In genomic region chr13:80030491-80030890, GRCh38 we compare ENCODE assay signal across 7 cellular contexts.
DNase-seq lines count a peak whose midpoint lies in the region; ATAC-seq, FAIRE-seq and TF ChIP-seq lines count a peak whose summit lies in the region.

No MANE protein-coding gene starts in this region.

- DNase-seq in MG63 = peak; percentile 48
- DNase-seq in H1 (ENCODE audit: low read depth in 1 of 2, low spot score in 2 of 2) = peak in 1 of 2 experiments; percentile 9
- no peak for DNase-seq in sciatic nerve (ENCODE audit: low spot score)
- no peak for DNase-seq in DMS79 (lab: John Stamatoyannopoulos, UW)
- DNase-seq in SKM-1 treated with dmso at 0.1 percent for 144 hours (lab: John Stamatoyannopoulos, UW; ENCODE audit: unreplicated experiment) = no peak

- no peak overlapping the region for H2AK5ac ChIP-seq in H1 (ENCODE audit: low read depth, low read length)

- H4K5ac ChIP-seq in H1 (ENCODE audit: insufficient read length, low read depth, low read length) = no peak overlapping the region

- no peak overlapping the region for H3K9ac ChIP-seq in H1 (replicated peaks in 1 of 4; ENCODE audit: extremely low read depth in 1 of 4, low read depth in 3 of 4, low read length in 3 of 4)

- H2BK15ac ChIP-seq in H1 (ENCODE audit: low read length) = no peak overlapping the region

- no peak overlapping the region for H2BK12ac ChIP-seq in H1 (ENCODE audit: low read depth, low read length)

- POLR2A ChIA-PET in H1 (lab: Charles Lee; ENCODE audit: partially characterized antibody) = no interaction called here

- H3K56ac ChIP-seq in H1 (replicated peaks; ENCODE audit: insufficient read length, low read depth, low read length) = no peak overlapping the region

- FAIRE-seq in H1 (lab: Jason Lieb, UNC) = peak; percentile 62

- CTCF ChIA-PET in H1 (lab: Charles Lee; ENCODE audit: partially characterized antibody) = interaction anchor here (1.2 to 1.3 kb wide), 2 partner anchors 41 to 309 kb away, joined by 3 read pairs; no protein-coding TSS in a partner anchor

- no peaks in the 10 kb centered on the region for H3K4me1 ChIP-seq in H1 (replicated peaks in 1 of 4; ENCODE audit: control insufficient read depth in 3 of 4, insufficient read depth in 4 of 4, low read length in 3 of 4)

- ATAC-seq in GM19351 (IDR thresholded peaks at IDR 0.05; ENCODE audit: unreplicated experiment) (peak; percentile 48), sciatic nerve (peak; percentile 68), GM19455 (IDR thresholded peaks at IDR 0.05; ENCODE audit: unreplicated experiment) (no peak)

- H3K18ac ChIP-seq in H1 (ENCODE audit: extremely low read depth, low read length) = no peak overlapping the region

- H3K4ac ChIP-seq in H1 (replicated peaks; ENCODE audit: insufficient read length, low read depth, low read length) = no peak overlapping the region

- TF ChIP-seq RAD21 in H1 (IDR thresholded peaks at IDR 0.05 in 1 of 2, conservative IDR thresholded peaks at IDR 0.05 in 1 of 2; ENCODE audit: low read depth in 2 of 2, low read length in 2 of 2) = peak; percentile 60 to 71

- H3K27me3 ChIP-seq in MG63 (no peaks in the 10 kb centered on the region), H1 (replicated peaks in 1 of 4; ENCODE audit: control insufficient read depth in 3 of 4, extremely low read depth in 1 of 4, insufficient read depth in 3 of 4, low read length in 3 of 4) (no peaks in the 10 kb centered on the region)

- H2AFZ ChIP-seq in H1 (ENCODE audit: low read length) = peak overlapping the region; percentile 89; the same call in 1 of the 2 replicates

- H3K27ac ChIP-seq in H1 (ENCODE audit: low read depth, low read length) = no peak overlapping the region

- no peak for TF ChIP-seq POLR2A in H1 (IDR thresholded peaks at IDR 0.05; ENCODE audit: control extremely low read depth in 1 of 2, low read depth in 2 of 2, low read length in 2 of 2)

- no peaks in the 10 kb centered on the region for H3K9me3 ChIP-seq in MG63
- H3K9me3 ChIP-seq in H1 (ENCODE audit: insufficient read depth in 2 of 2, low read depth in 1 of 2, low read length in 1 of 2) = no peaks in the 10 kb centered on the region

- H2BK20ac ChIP-seq in H1 (ENCODE audit: low read length) = no peak overlapping the region

- intact Hi-C loops in sciatic nerve (cut with DNase I) = no loop called here

- WGBS in H1 (ENCODE audit: extremely low coverage in 1 of 2, insufficient coverage in 1 of 2, insufficient read length in 1 of 2, insufficient replicate concordance in 2 of 2, low coverage in 1 of 2, low lambda C conversion rate in 2 of 2, missing lambda C conversion rate in 1 of 2), 2 experiments = 83% methylated on average over 2 of the region's 3 CpGs; no CpG with 5 or more reads in 1 of the 2 experiments

- no peaks in the 10 kb centered on the region for H3K79me2 ChIP-seq in H1 (ENCODE audit: control insufficient read depth in 1 of 2, insufficient read depth in 2 of 2, low read length in 2 of 2)

- no peak overlapping the region for H2BK5ac ChIP-seq in H1 (ENCODE audit: low read depth, low read length)

- H3K14ac ChIP-seq in H1 (ENCODE audit: insufficient read length) = no peak overlapping the region

- H3K36me3 ChIP-seq in MG63 = no peaks in the 10 kb centered on the region
- no peaks in the 10 kb centered on the region for H3K36me3 ChIP-seq in H1 (ENCODE audit: control insufficient read depth in 2 of 4, insufficient read depth in 4 of 4, low read length in 3 of 4)

- no peak overlapping the region for H3K4me2 ChIP-seq in H1 (ENCODE audit: insufficient read depth in 1 of 2, low read depth in 2 of 2, low read length in 2 of 2)

- no peak overlapping the region for H2BK120ac ChIP-seq in H1 (replicated peaks; ENCODE audit: low read depth, low read length)

- TF ChIP-seq CTCF in H1 (IDR thresholded peaks at IDR 0.05; ENCODE audit: control extremely low read depth in 1 of 3, insufficient read depth in 1 of 3, low read depth in 1 of 3, low read length in 3 of 3) = peak; percentile 10 to 48 (median 35)

- H4K91ac ChIP-seq in H1 (replicated peaks; ENCODE audit: insufficient read length, low read length) = no peak overlapping the region

- H3K23ac ChIP-seq in H1 (ENCODE audit: insufficient read length) = no peak overlapping the region

- TF ChIP-seq EP300 in H1 (IDR thresholded peaks at IDR 0.05; ENCODE audit: borderline replicate concordance in 1 of 2, low read depth in 2 of 2, low read length in 2 of 2) = no peak

- no peaks in the 10 kb centered on the region for H4K20me1 ChIP-seq in H1 (replicated peaks in 1 of 2; ENCODE audit: control insufficient read depth in 1 of 2, insufficient read depth in 2 of 2, low read length in 2 of 2)

- no peak overlapping the region for H3K4me3 ChIP-seq in MG63
- H3K4me3 ChIP-seq in H1 (ENCODE audit: extremely low read depth in 1 of 4, insufficient read depth in 2 of 4, low read depth in 3 of 4, low read length in 4 of 4) = no peak overlapping the region

- no peak overlapping the region for H4K8ac ChIP-seq in H1 (ENCODE audit: extremely low read depth, insufficient read depth, low read length)

- H3K23me2 ChIP-seq in H1 (ENCODE audit: low read depth, low read length) = no peaks in the 10 kb centered on the region

- H3K79me1 ChIP-seq in H1 (ENCODE audit: low read depth, low read length) = no peaks in the 10 kb centered on the region

TF ChIP-seq in H1, 55 proteins besides CTCF, POLR2A, EP300 and RAD21:
- TF ChIP-seq SP4 (IDR thresholded peaks at IDR 0.05; ENCODE audit: low read length) = no peak
- no peak for TF ChIP-seq SUZ12 (IDR thresholded peaks at IDR 0.05; ENCODE audit: low read length)
- TF ChIP-seq ATF3 (IDR thresholded peaks at IDR 0.05; ENCODE audit: insufficient read depth, low read depth, low read length) = no peak
- TF ChIP-seq TAF1 (IDR thresholded peaks at IDR 0.05; ENCODE audit: low read depth, low read length) = no peak
- no peak for TF ChIP-seq CTBP2 (IDR thresholded peaks at IDR 0.05; ENCODE audit: borderline replicate concordance, insufficient read depth, insufficient read length, low read length)
